In the genomic region with DNA sequence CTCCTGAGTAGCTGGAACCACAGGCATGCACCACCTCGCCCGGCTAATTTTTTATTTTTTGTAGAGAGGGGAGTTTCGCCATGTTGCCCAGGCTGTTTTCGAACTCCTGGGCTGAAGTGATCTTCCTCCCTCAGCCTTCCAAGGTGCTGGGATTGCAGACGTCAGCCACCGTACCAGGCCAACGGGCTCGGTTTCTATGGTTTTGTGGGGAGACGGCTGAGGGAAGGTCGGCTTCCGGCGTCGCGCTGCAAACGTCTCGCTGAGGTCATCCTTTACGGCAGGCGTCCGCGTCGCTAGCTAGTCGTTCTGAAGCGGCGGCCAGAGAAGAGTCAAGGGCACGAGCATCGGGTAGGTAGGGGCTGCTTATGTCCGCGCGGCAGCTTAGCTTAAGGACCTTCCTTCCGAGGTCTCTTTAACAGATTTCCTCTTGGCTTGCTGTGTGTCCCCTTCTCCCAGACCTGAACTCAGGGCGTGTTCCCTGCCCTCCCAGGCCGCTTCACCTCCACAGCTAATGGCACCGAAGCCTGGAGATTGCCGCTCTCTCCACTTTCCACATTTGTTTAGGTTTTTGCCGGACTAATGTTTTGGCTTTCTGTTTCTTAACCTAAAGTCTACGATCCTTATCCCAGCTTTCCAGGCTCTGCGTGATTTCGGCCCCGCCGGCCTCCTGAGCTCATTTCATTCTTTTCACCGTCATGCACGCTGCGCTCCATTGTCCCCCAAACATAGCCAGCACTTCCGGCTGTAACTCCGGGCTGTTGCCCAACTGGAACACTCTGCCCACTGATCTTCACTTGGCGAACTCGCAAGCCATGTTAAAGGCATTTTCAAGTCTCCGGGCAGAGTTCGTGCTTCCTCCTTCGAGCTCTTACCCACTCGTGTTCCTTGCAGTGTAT, we compare ENCODE assay signal across 8 cellular contexts. TPM values are rescaled to one million over a fixed set of nuclear protein-coding genes. Genes with fewer than 3 reads are reported as not detected.
DNase-seq lines count a peak whose midpoint lies in the region; ATAC-seq, FAIRE-seq and TF ChIP-seq lines count a peak whose summit lies in the region.

A gene (plus strand): TSS at position 300 of the 896 bp plus-strand sequence. CDS start 2,375 bp downstream, outside the sequence.

- peak within 1 kb of the TSS; percentile 97 for H3K27ac Mint-ChIP-seq in CD8-positive, alpha-beta T cell

- peaks cover 17% of the 10 kb centered on the region for H3K4me1 ChIP-seq in CD8-positive, alpha-beta T cell (ENCODE audit: insufficient read depth, low read length)
- H3K4me1 ChIP-seq in H1 (replicated peaks in 1 of 4; ENCODE audit: control insufficient read depth in 3 of 4, insufficient read depth in 4 of 4, low read length in 3 of 4) (peaks cover 0 to 3% (median 2%) of the 10 kb centered on the region in 4 experiments; a peak in 1 of 7 replicates), mesenchymal stem cell (ENCODE audit: control insufficient read depth, insufficient read depth, low read depth, low read length) (peaks cover 5% of the 10 kb centered on the region)

- H2AK5ac ChIP-seq in H1 (ENCODE audit: low read depth, low read length) (peak within 1 kb of the TSS; percentile 94), mesenchymal stem cell (ENCODE audit: low read length, severe bottlenecking) (peak within 1 kb of the TSS; percentile 64)

- peaks cover 31% of the 10 kb centered on the region for H3K4me1 Mint-ChIP-seq in CD8-positive, alpha-beta T cell (ENCODE audit: low read depth)

- 4% methylated on average over 51 of the region's 51 CpGs; no CpG with 5 or more reads in 1 of the 2 experiments for WGBS in H1 (ENCODE audit: extremely low coverage in 1 of 2, insufficient coverage in 1 of 2, insufficient read length in 1 of 2, insufficient replicate concordance in 2 of 2, low coverage in 1 of 2, low lambda C conversion rate in 2 of 2, missing lambda C conversion rate in 1 of 2), 2 experiments
- WGBS in mesenchymal stem cell, result 2% methylated on average over 49 of the region's 51 CpGs

- H3K27me3 ChIP-seq in CD8-positive, alpha-beta T cell (ENCODE audit: insufficient read depth, low read length), result no peaks in the 10 kb centered on the region
- no peaks in the 10 kb centered on the region; a peak in 1 of 7 replicates for H3K27me3 ChIP-seq in H1 (replicated peaks in 1 of 4; ENCODE audit: control insufficient read depth in 3 of 4, extremely low read depth in 1 of 4, insufficient read depth in 3 of 4, low read length in 3 of 4)
- no peaks in the 10 kb centered on the region for H3K27me3 ChIP-seq in mesenchymal stem cell (ENCODE audit: control insufficient read depth in 1 of 2, insufficient read depth in 1 of 2, low read length in 2 of 2)

- DNase-seq in CD8-positive, alpha-beta T cell, result peak; percentile 62 to 85 (median 81)
- peak; percentile 82 for DNase-seq in GM20000 (ENCODE audit: low spot score)
- peak; percentile 93 for DNase-seq in HT1080 (ENCODE audit: low read depth)
- peak; percentile 78 for DNase-seq in NOMO-1 treated with dmso at 0.1 percent for 144 hours (lab: John Stamatoyannopoulos, UW; ENCODE audit: unreplicated experiment)
- DNase-seq in activated CD8-positive, alpha-beta memory T cell treated with anti-CD3 and anti-CD28 coated beads for 48 hours (ENCODE audit: low read depth in 2 of 3, low spot score in 2 of 3), result peak; percentile 43 to 71 (median 62)
- peak; percentile 72 to 85 for DNase-seq in H1 (ENCODE audit: low read depth in 1 of 2, low spot score in 2 of 2)
- DNase-seq in mesenchymal stem cell, result peak; percentile 97
- DNase-seq in stimulated activated CD8-positive, alpha-beta memory T cell treated with anti-CD3 and anti-CD28 coated beads, Interleukin-12 subunit alpha, Interleukin-12 subunit beta, amount 100 ng/mL, for 24 hours (ENCODE audit: extremely low read depth), result peak; percentile 52

- TF ChIP-seq EP300 in H1 (IDR thresholded peaks at IDR 0.05; ENCODE audit: borderline replicate concordance in 1 of 2, low read depth in 2 of 2, low read length in 2 of 2), result no peak

- peak within 1 kb of the TSS; percentile 63 for H3K18ac ChIP-seq in H1 (ENCODE audit: extremely low read depth, low read length)
- peak within 1 kb of the TSS; percentile 91 to 97 for H3K18ac ChIP-seq in mesenchymal stem cell (ENCODE audit: low read depth in 1 of 2, low read length in 2 of 2)

- no peak within 1 kb of the TSS for H2BK20ac ChIP-seq in H1 (ENCODE audit: low read length)

- H3K9me3 Mint-ChIP-seq in CD8-positive, alpha-beta T cell, result no peaks in the 10 kb centered on the region

- H3K79me1 ChIP-seq in H1 (ENCODE audit: low read depth, low read length), result peaks cover 2% of the 10 kb centered on the region; the same call in 1 of the 2 replicates
- peaks cover 3% of the 10 kb centered on the region for H3K79me1 ChIP-seq in mesenchymal stem cell (replicated peaks; ENCODE audit: low read length, poor library complexity, severe bottlenecking)

- H3K9me3 ChIP-seq in CD8-positive, alpha-beta T cell (ENCODE audit: low read length), result no peaks in the 10 kb centered on the region
- no peaks in the 10 kb centered on the region for H3K9me3 ChIP-seq in H1 (ENCODE audit: insufficient read depth in 2 of 2, low read depth in 1 of 2, low read length in 1 of 2)
- H3K9me3 ChIP-seq in mesenchymal stem cell (ENCODE audit: control insufficient read depth, low read length), result no peaks in the 10 kb centered on the region

- CTCF ChIA-PET in CD8-positive, alpha-beta T cell (lab: Charles Lee), result interaction anchor here (0.6 to 1.7 kb wide), 7 partner anchors 16 to 385 kb away, joined by 3 to 6 read pairs (median 3); no protein-coding TSS in a partner anchor
- CTCF ChIA-PET in H1 (lab: Charles Lee; ENCODE audit: partially characterized antibody), result interaction anchor here (0.7 to 2.3 kb wide), 9 partner anchors 20 to 134 kb away, joined by 3 to 12 read pairs (median 4); no protein-coding TSS in a partner anchor

- H3K27me3 Mint-ChIP-seq in CD8-positive, alpha-beta T cell (ENCODE audit: low read depth), result no peaks in the 10 kb centered on the region

- H4K8ac ChIP-seq in H1 (ENCODE audit: extremely low read depth, insufficient read depth, low read length) (peak within 1 kb of the TSS; percentile 88), mesenchymal stem cell (ENCODE audit: low read length) (peak within 1 kb of the TSS; percentile 85)

- peak within 1 kb of the TSS; percentile 78 for H3K56ac ChIP-seq in H1 (replicated peaks; ENCODE audit: insufficient read length, low read depth, low read length)

- H4K5ac ChIP-seq in H1 (ENCODE audit: insufficient read length, low read depth, low read length), result peak within 1 kb of the TSS; percentile 68

- no peak within 1 kb of the TSS for H3K23ac ChIP-seq in H1 (ENCODE audit: insufficient read length)
- peak within 1 kb of the TSS in 1 of 2 experiments; percentile 97 for H3K23ac ChIP-seq in mesenchymal stem cell (ENCODE audit: low read length in 2 of 2)

- TF ChIP-seq POLR2A in H1 (IDR thresholded peaks at IDR 0.05; ENCODE audit: control extremely low read depth in 1 of 2, low read depth in 2 of 2, low read length in 2 of 2), result peak; percentile 95 to 99

- peak within 1 kb of the TSS; percentile 88 for H3K27ac ChIP-seq in CD8-positive, alpha-beta T cell (ENCODE audit: low read depth, low read length)
- H3K27ac ChIP-seq in H1 (ENCODE audit: low read depth, low read length) (peak within 1 kb of the TSS; percentile 92), mesenchymal stem cell (ENCODE audit: low read length, poor library complexity, severe bottlenecking) (peak within 1 kb of the TSS; percentile 99)

- H3K4me3 ChIP-seq in CD8-positive, alpha-beta T cell (ENCODE audit: low read depth, low read length), result peak within 1 kb of the TSS; percentile 86
- H3K4me3 ChIP-seq in H1 (ENCODE audit: extremely low read depth in 1 of 4, insufficient read depth in 2 of 4, low read depth in 3 of 4, low read length in 4 of 4) (peak within 1 kb of the TSS; percentile 85 to 98 (median 90)), mesenchymal stem cell (ENCODE audit: insufficient read depth in 1 of 2, low read depth in 1 of 2, low read length in 2 of 2) (peak within 1 kb of the TSS; percentile 89 to 94)

- TF ChIP-seq CTCF in CD8-positive, alpha-beta T cell (IDR thresholded peaks at IDR 0.05), result no peak
- TF ChIP-seq CTCF in GM20000 (IDR thresholded peaks at IDR 0.05; ENCODE audit: extremely low read depth, missing control alignments), result no peak
- no peak for TF ChIP-seq CTCF in H1 (IDR thresholded peaks at IDR 0.05; ENCODE audit: control extremely low read depth in 1 of 3, insufficient read depth in 1 of 3, low read depth in 1 of 3, low read length in 3 of 3)

- POLR2A ChIA-PET in CD8-positive, alpha-beta T cell (lab: Charles Lee), result interaction anchor here (0.6 to 1.6 kb wide), 9 partner anchors 11 to 167 kb away, joined by 3 to 9 read pairs (median 4); a partner anchor contains a TSS
- POLR2A ChIA-PET in H1 (lab: Charles Lee; ENCODE audit: partially characterized antibody), result interaction anchor here (0.8 to 4.5 kb wide), 19 partner anchors 9 to 166 kb away, joined by 3 to 98 read pairs (median 6); a partner anchor contains a TSS

- no peak within 1 kb of the TSS for H2BK120ac ChIP-seq in H1 (replicated peaks; ENCODE audit: low read depth, low read length)
- H2BK120ac ChIP-seq in mesenchymal stem cell (ENCODE audit: low read depth, low read length), result no peak within 1 kb of the TSS

- H4K91ac ChIP-seq in H1 (replicated peaks; ENCODE audit: insufficient read length, low read length) (peak within 1 kb of the TSS; percentile 57), mesenchymal stem cell (ENCODE audit: low read length) (peak within 1 kb of the TSS; percentile 88)

- peak; percentile 94 for ATAC-seq in CD8-positive, alpha-beta T cell

- H3K14ac ChIP-seq in H1 (ENCODE audit: insufficient read length), result no peak within 1 kb of the TSS
- peak within 1 kb of the TSS in 1 of 2 experiments; percentile 99 for H3K14ac ChIP-seq in mesenchymal stem cell (ENCODE audit: low read length in 2 of 2)

- peaks cover 0 to 3% of the 10 kb centered on the region in 2 experiments for H4K20me1 ChIP-seq in H1 (replicated peaks in 1 of 2; ENCODE audit: control insufficient read depth in 1 of 2, insufficient read depth in 2 of 2, low read length in 2 of 2)

- H2BK12ac ChIP-seq in H1 (ENCODE audit: low read depth, low read length) (peak within 1 kb of the TSS; percentile 98), mesenchymal stem cell (ENCODE audit: low read length in 2 of 2) (peak within 1 kb of the TSS in 1 of 2 experiments; percentile 24)

- H2BK5ac ChIP-seq in H1 (ENCODE audit: low read depth, low read length) (peak within 1 kb of the TSS; percentile 93), mesenchymal stem cell (ENCODE audit: low read depth, low read length, poor library complexity, severe bottlenecking) (peak within 1 kb of the TSS; percentile 54)

- peak; percentile 60 for FAIRE-seq in H1 (lab: Jason Lieb, UNC)

- H3K23me2 ChIP-seq in H1 (ENCODE audit: low read depth, low read length), result peaks cover 5% of the 10 kb centered on the region

- H3K9ac ChIP-seq in H1 (replicated peaks in 1 of 4; ENCODE audit: extremely low read depth in 1 of 4, low read depth in 3 of 4, low read length in 3 of 4), result peak within 1 kb of the TSS; percentile 91 to 99 (median 95)
- H3K9ac ChIP-seq in mesenchymal stem cell (ENCODE audit: low read length), result peak within 1 kb of the TSS; percentile 98

- H3K4me3 Mint-ChIP-seq in CD8-positive, alpha-beta T cell, result peak within 1 kb of the TSS; percentile 95

- H3K36me3 Mint-ChIP-seq in CD8-positive, alpha-beta T cell, result peaks cover 29% of the 10 kb centered on the region

- peaks cover 7% of the 10 kb centered on the region for H3K36me3 ChIP-seq in CD8-positive, alpha-beta T cell (ENCODE audit: insufficient read depth, low read length)
- H3K36me3 ChIP-seq in H1 (ENCODE audit: control insufficient read depth in 2 of 4, insufficient read depth in 4 of 4, low read length in 3 of 4) (peaks cover 3 to 24% (median 15%) of the 10 kb centered on the region in 4 experiments), mesenchymal stem cell (ENCODE audit: control insufficient read depth in 1 of 2, insufficient read depth in 2 of 2, low read depth in 1 of 2, low read length in 2 of 2) (peaks cover 17 to 30% of the 10 kb centered on the region in 2 experiments)

- no peak within 1 kb of the TSS for H3K4ac ChIP-seq in H1 (replicated peaks; ENCODE audit: insufficient read length, low read depth, low read length)
- peak within 1 kb of the TSS; percentile 76 to 95 for H3K4ac ChIP-seq in mesenchymal stem cell (ENCODE audit: low read depth in 1 of 2, low read length in 2 of 2)

- TF ChIP-seq RAD21 in H1 (IDR thresholded peaks at IDR 0.05 in 1 of 2, conservative IDR thresholded peaks at IDR 0.05 in 1 of 2; ENCODE audit: low read depth in 2 of 2, low read length in 2 of 2), result no peak

- intact Hi-C loops in CD8-positive, alpha-beta T cell (cut with DNase I, micrococcal nuclease), result loop anchor here (1.0 to 10.0 kb wide), 6 partner anchors 8 to 379 kb away; a partner anchor contains a TSS

- H2BK15ac ChIP-seq in H1 (ENCODE audit: low read length) (no peak within 1 kb of the TSS), mesenchymal stem cell (ENCODE audit: low read depth, poor library complexity, severe bottlenecking) (no peak within 1 kb of the TSS)

- H2AFZ ChIP-seq in H1 (ENCODE audit: low read length) (peak within 1 kb of the TSS; percentile 36; the same call in 1 of the 2 replicates), mesenchymal stem cell (ENCODE audit: low read depth, low read length) (peak within 1 kb of the TSS; percentile 84)

- H3K4me2 ChIP-seq in H1 (ENCODE audit: insufficient read depth in 1 of 2, low read depth in 2 of 2, low read length in 2 of 2) (peak within 1 kb of the TSS; percentile 84 to 99), mesenchymal stem cell (ENCODE audit: low read length, poor library complexity, severe bottlenecking) (peak within 1 kb of the TSS; percentile 59)

- H3K79me2 ChIP-seq in H1 (ENCODE audit: control insufficient read depth in 1 of 2, insufficient read depth in 2 of 2, low read length in 2 of 2), result peaks cover 11 to 34% of the 10 kb centered on the region in 2 experiments

RNA-seq across cellular contexts. Expression of the gene that starts here (rescaled TPM):
- total RNA-seq in CD8-positive, alpha-beta T cell, result 100 to 1,000 TPM in 1 of 2 experiments, 10 to 100 TPM in 1; 93.1 to 105 TPM
- 485 and 597 TPM in 2 replicates for total RNA-seq in HT1080 (2014; rRNA removed; shearing (Covaris generic))
- 381 and 470 TPM in 2 replicates for polyA plus RNA-seq in HT1080 (2015; cell fraction: cytosol; rRNA removed)
- 172 and 173 TPM in 2 replicates for polyA plus RNA-seq in HT1080 (2015; cell fraction: nucleus; rRNA removed)
- total RNA-seq in H1 (2021; fragmentation: NEBNext Ultra II Directional; extraction: Animal tissue kit (Norgen Biotek cat#: 25700)), result 421 and 435 TPM in 2 replicates
- polyA plus RNA-seq in H1 (2011; rRNA removed), result 432 and 835 TPM in 2 replicates
- 1,016 TPM for polyA plus RNA-seq in H1 (2011; cell fraction: cytosol; rRNA removed)
- 108 TPM for polyA plus RNA-seq in H1 (2011; cell fraction: nucleus; rRNA removed)
- polyA plus RNA-seq in H1 (2012, experiment 1 of 2), result 1,166 to 1,417 TPM (median 1,337 TPM) in 4 replicates
- polyA plus RNA-seq in H1 (2012, experiment 2 of 2), result 1,364 TPM
- polyA plus RNA-seq in H1 (2013, experiment 1 of 2), result 921 TPM
- polyA plus RNA-seq in H1 (2013, experiment 2 of 2), result 934 TPM
- polyA minus RNA-seq in H1 (2011; rRNA and poly(A)+ RNA removed), result 114 and 129 TPM in 2 replicates
- polyA minus RNA-seq in H1 (2011; cell fraction: cytosol; rRNA and poly(A)+ RNA removed), result 120 TPM
- polyA minus RNA-seq in H1 (2011; cell fraction: nucleus; rRNA and poly(A)+ RNA removed), result 119 TPM
- 630 TPM for polyA plus RNA-seq in mesenchymal stem cell (2013, experiment 1 of 2)
- 643 TPM for polyA plus RNA-seq in mesenchymal stem cell (2013, experiment 2 of 2)

Comparison
In these comparisons a context has a peak if more than half of its experiments do, and no peak if none do; other contexts are left out.
1. Peak in every context shown above with its lines: DNase-seq, ATAC-seq, H3K4me3 ChIP-seq and H3K27ac ChIP-seq.